Comparison of ENCODE assay signal across 8 cellular contexts in genomic region chr17:68247445-68248198, GRCh38. TPM values are rescaled to one million over a fixed set of nuclear protein-coding genes. Genes with fewer than 3 reads are reported as not detected.
A peak's percentile ranks its signal among the peaks of the same experiment; 100 is the strongest.
DNase-seq lines count a peak whose midpoint lies in the region; ATAC-seq, FAIRE-seq and TF ChIP-seq lines count a peak whose summit lies in the region.

Gene AMZ2, plus strand, starts transcription at chr17:68248043. Its CDS starts 2,145 bp downstream, at chr17:68250188.

- H3K4me2 ChIP-seq in fibroblast of lung (ENCODE audit: extremely low read depth, insufficient read depth, low read length), result peak within 1 kb of the TSS; percentile 99

- TF ChIP-seq CTCF in RWPE1 (conservative IDR thresholded peaks at IDR 0.05; ENCODE audit: low read depth) (no peak), fibroblast of lung (conservative IDR thresholded peaks at IDR 0.05 in 1 of 2, IDR thresholded peaks at IDR 0.05 in 1 of 2; ENCODE audit: low read depth in 1 of 2, low read length in 2 of 2) (no peak)

- peak; percentile 85 for ATAC-seq in activated T-helper 17 cell treated with anti-CD3 and anti-CD28 coated beads, Interleukin-2, amount 50 U/mL, for 72 hours (replicated peaks)
- peak; percentile 96 for ATAC-seq in naive thymus-derived CD4-positive, alpha-beta T cell
- ATAC-seq in stimulated activated naive B cell treated with anti-CD40 and anti-IgM and Interleukin-4, amounts not matched to agents 10 μg/mL and 1 μg/mL and 100 μg/mL, for 72 hours (replicated peaks), result peak; percentile 83 to 89

- H3K27ac ChIP-seq in RWPE1 (peak within 1 kb of the TSS; percentile 93), fibroblast of lung (ENCODE audit: insufficient read depth, low read length) (peak within 1 kb of the TSS; percentile 86)
- H3K27ac ChIP-seq in naive thymus-derived CD4-positive, alpha-beta T cell (ENCODE audit: low read depth, low read length), result peak within 1 kb of the TSS; percentile 99

- peak; percentile 94 for TF ChIP-seq POLR2A in H54 (IDR thresholded peaks at IDR 0.05; ENCODE audit: low read depth, low read length)

- peak within 1 kb of the TSS; percentile 91 for H3K4me3 Mint-ChIP-seq in activated T-helper 17 cell treated with anti-CD3 and anti-CD28 coated beads, Interleukin-2, amount 50 U/mL, for 72 hours
- H3K4me3 Mint-ChIP-seq in naive thymus-derived CD4-positive, alpha-beta T cell, result peak within 1 kb of the TSS; percentile 80 to 96 (median 92)
- peak within 1 kb of the TSS; percentile 93 to 94 for H3K4me3 Mint-ChIP-seq in stimulated activated naive B cell treated with anti-CD40 and anti-IgM and Interleukin-4, amounts not matched to agents 10 μg/mL and 1 μg/mL and 100 μg/mL, for 72 hours

- peak within 1 kb of the TSS; percentile 58 for H2AFZ ChIP-seq in fibroblast of lung (ENCODE audit: low read length)

- no peaks in the 10 kb centered on the region for H3K9me3 ChIP-seq in fibroblast of lung (ENCODE audit: control insufficient read depth, insufficient read depth, low read depth, low read length)
- H3K9me3 ChIP-seq in naive thymus-derived CD4-positive, alpha-beta T cell (ENCODE audit: control insufficient read depth in 2 of 3, low read length in 3 of 3), result no peaks in the 10 kb centered on the region

- CTCF ChIA-PET in RWPE1 (lab: Yijun Ruan, JAX), result interaction anchor here (0.7 to 1.8 kb wide), 4 partner anchors 47 to 223 kb away, joined by 3 to 6 read pairs (median 4); no protein-coding TSS in a partner anchor
- CTCF ChIA-PET in naive thymus-derived CD4-positive, alpha-beta T cell (lab: Charles Lee), result interaction anchor here (0.5 to 1.7 kb wide), 5 partner anchors 13 to 220 kb away, joined by 3 to 5 read pairs (median 4); no protein-coding TSS in a partner anchor

- peak within 1 kb of the TSS; percentile 58 to 86 (median 74) for H3K4me3 ChIP-seq in fibroblast of lung (replicated peaks in 1 of 4; ENCODE audit: control extremely low read depth in 1 of 4, insufficient read depth in 1 of 4, low read depth in 3 of 4, low read length in 4 of 4)
- peak within 1 kb of the TSS; percentile 89 for H3K4me3 ChIP-seq in naive thymus-derived CD4-positive, alpha-beta T cell (ENCODE audit: low read length)

- peaks cover 4% of the 10 kb centered on the region for H3K79me2 ChIP-seq in fibroblast of lung (ENCODE audit: control insufficient read depth, insufficient read depth, low read length)

- H3K27me3 Mint-ChIP-seq in activated T-helper 17 cell treated with anti-CD3 and anti-CD28 coated beads, Interleukin-2, amount 50 U/mL, for 72 hours, result no peaks in the 10 kb centered on the region
- H3K27me3 Mint-ChIP-seq in naive thymus-derived CD4-positive, alpha-beta T cell, result no peaks in the 10 kb centered on the region
- no peaks in the 10 kb centered on the region for H3K27me3 Mint-ChIP-seq in stimulated activated naive B cell treated with anti-CD40 and anti-IgM and Interleukin-4, amounts not matched to agents 10 μg/mL and 1 μg/mL and 100 μg/mL, for 72 hours

- H3K4me1 Mint-ChIP-seq in activated T-helper 17 cell treated with anti-CD3 and anti-CD28 coated beads, Interleukin-2, amount 50 U/mL, for 72 hours, result peaks cover 6% of the 10 kb centered on the region
- H3K4me1 Mint-ChIP-seq in naive thymus-derived CD4-positive, alpha-beta T cell, result peaks cover 11 to 52% (median 31%) of the 10 kb centered on the region in 7 donors
- H3K4me1 Mint-ChIP-seq in stimulated activated naive B cell treated with anti-CD40 and anti-IgM and Interleukin-4, amounts not matched to agents 10 μg/mL and 1 μg/mL and 100 μg/mL, for 72 hours, result peaks cover 28 to 70% of the 10 kb centered on the region in 2 donors

- no peaks in the 10 kb centered on the region for H3K9me3 Mint-ChIP-seq in activated T-helper 17 cell treated with anti-CD3 and anti-CD28 coated beads, Interleukin-2, amount 50 U/mL, for 72 hours
- H3K9me3 Mint-ChIP-seq in naive thymus-derived CD4-positive, alpha-beta T cell, result peaks cover 0 to 6% (median 0%) of the 10 kb centered on the region in 11 donors
- peaks cover 3% of the 10 kb centered on the region in 2 donors for H3K9me3 Mint-ChIP-seq in stimulated activated naive B cell treated with anti-CD40 and anti-IgM and Interleukin-4, amounts not matched to agents 10 μg/mL and 1 μg/mL and 100 μg/mL, for 72 hours

- POLR2A ChIA-PET in RWPE1 (lab: Yijun Ruan, JAX; ENCODE audit: low non-redundant PET), result interaction anchor here (0.5 kb wide), 1 partner anchor 14 kb away, joined by 6 read pairs; no protein-coding TSS in a partner anchor
- POLR2A ChIA-PET in naive thymus-derived CD4-positive, alpha-beta T cell (lab: Charles Lee), result interaction anchor here (0.7 to 4.9 kb wide), 29 partner anchors 8 to 355 kb away, joined by 3 to 61 read pairs (median 6); partner anchors contain the start of genes ARSG, SLC16A6 and WIPI1

- H3K27ac Mint-ChIP-seq in activated T-helper 17 cell treated with anti-CD3 and anti-CD28 coated beads, Interleukin-2, amount 50 U/mL, for 72 hours, result peak within 1 kb of the TSS; percentile 98
- H3K27ac Mint-ChIP-seq in naive thymus-derived CD4-positive, alpha-beta T cell, result peak within 1 kb of the TSS; percentile 78 to 99 (median 97)
- peak within 1 kb of the TSS; percentile 98 for H3K27ac Mint-ChIP-seq in stimulated activated naive B cell treated with anti-CD40 and anti-IgM and Interleukin-4, amounts not matched to agents 10 μg/mL and 1 μg/mL and 100 μg/mL, for 72 hours

- no peaks in the 10 kb centered on the region for H3K27me3 ChIP-seq in fibroblast of lung (ENCODE audit: control insufficient read depth, insufficient read depth, low read length)
- no peaks in the 10 kb centered on the region for H3K27me3 ChIP-seq in naive thymus-derived CD4-positive, alpha-beta T cell (ENCODE audit: control insufficient read depth in 2 of 2, insufficient read depth in 2 of 2, low read length in 2 of 2)

- no peaks in the 10 kb centered on the region for H3K36me3 ChIP-seq in fibroblast of lung (ENCODE audit: control insufficient read depth, insufficient read depth, low read length)
- H3K36me3 ChIP-seq in naive thymus-derived CD4-positive, alpha-beta T cell (ENCODE audit: control insufficient read depth in 2 of 3, insufficient read depth in 3 of 3, low read length in 3 of 3), result peaks cover 3 to 14% (median 11%) of the 10 kb centered on the region in 3 experiments

- peak; percentile 73 for FAIRE-seq in H54 (lab: Jason Lieb, UNC)

- no peaks in the 10 kb centered on the region for H4K20me1 ChIP-seq in fibroblast of lung (ENCODE audit: control insufficient read depth, extremely low read depth, insufficient read depth, low read length)

- H3K36me3 Mint-ChIP-seq in activated T-helper 17 cell treated with anti-CD3 and anti-CD28 coated beads, Interleukin-2, amount 50 U/mL, for 72 hours (ENCODE audit: low read depth), result peaks cover 54% of the 10 kb centered on the region
- peaks cover 0 to 19% (median 0%) of the 10 kb centered on the region in 5 donors for H3K36me3 Mint-ChIP-seq in naive thymus-derived CD4-positive, alpha-beta T cell
- H3K36me3 Mint-ChIP-seq in stimulated activated naive B cell treated with anti-CD40 and anti-IgM and Interleukin-4, amounts not matched to agents 10 μg/mL and 1 μg/mL and 100 μg/mL, for 72 hours, result peaks cover 11 to 29% of the 10 kb centered on the region in 2 donors

- DNase-seq in EH (ENCODE audit: low read depth), result peak; percentile 91
- peak; percentile 90 for DNase-seq in H54 (ENCODE audit: insufficient read length, low spot score)
- peak; percentile 91 for DNase-seq in LoVo (ENCODE audit: low spot score)
- DNase-seq in RWPE1 (ENCODE audit: low spot score), result peak; percentile 90
- DNase-seq in fibroblast of lung (ENCODE audit: low read depth in 2 of 2), result peak; percentile 88 to 94
- peak; percentile 92 to 100 (median 97) for DNase-seq in naive thymus-derived CD4-positive, alpha-beta T cell
- peak; percentile 97 for DNase-seq in stimulated activated naive B cell treated with anti-CD40 and anti-IgM and Interleukin-4, amounts not matched to agents 10 μg/mL and 1 μg/mL and 100 μg/mL, for 72 hours

- peaks cover 8% of the 10 kb centered on the region for H3K4me1 ChIP-seq in fibroblast of lung (ENCODE audit: control insufficient read depth, extremely low read depth, insufficient read depth, low read length)
- peaks cover 18 to 36% of the 10 kb centered on the region in 2 donors for H3K4me1 ChIP-seq in naive thymus-derived CD4-positive, alpha-beta T cell (ENCODE audit: control insufficient read depth in 2 of 2, insufficient read depth in 2 of 2, low read length in 2 of 2)

- intact Hi-C loops in naive thymus-derived CD4-positive, alpha-beta T cell (cut with micrococcal nuclease), result loop anchor here (1.0 to 5.0 kb wide), 13 partner anchors 9 to 530 kb away; partner anchors contain the start of genes ARSG (in 2 of the 2), KPNA2 (in 2 of the 2), SLC16A6 (in 2 of the 2) and WIPI1 (in 2 of the 2)

- peak within 1 kb of the TSS; percentile 97 for H3K9ac ChIP-seq in fibroblast of lung (ENCODE audit: insufficient read depth, low read length)

RNA-seq across cellular contexts. Expression of gene AMZ2, which starts in this region (rescaled TPM):
- total RNA-seq in activated T-helper 17 cell treated with anti-CD3 and anti-CD28 coated beads, Interleukin-2, amount 50 U/mL, for 72 hours, result 100 to 1,000 TPM; 100 to 112 TPM
- total RNA-seq in fibroblast of lung, result 83.2 and 119 TPM in 2 replicates
- polyA plus RNA-seq in fibroblast of lung, result 85.9 and 105 TPM in 2 replicates
- polyA plus RNA-seq in fibroblast of lung (2012), result 78.9 and 103 TPM in 2 replicates
- 19.7 and 36.8 TPM in 2 replicates for polyA minus RNA-seq in fibroblast of lung (ENCODE audit: low replicate concordance)
- 10 to 100 TPM; 47.6 to 85.5 (median 73.8) TPM for total RNA-seq in naive thymus-derived CD4-positive, alpha-beta T cell
- polyA plus RNA-seq in naive thymus-derived CD4-positive, alpha-beta T cell, result 100 to 1,000 TPM in 1 of 2 donors, 10 to 100 TPM in 1; 98.4 to 103 TPM

Comparison
In these comparisons a context has a peak if more than half of its experiments do, and no peak if none do; other contexts are left out.
1. Peak in every context shown above with its lines: DNase-seq, ATAC-seq, H3K4me3 ChIP-seq and H3K27ac ChIP-seq.